ENCODE assay signal across 1 cellular context in genomic region chr5:91383027-91383955, GRCh38.
TF ChIP-seq lines count a peak whose summit lies in the region.

A gene with protein sequence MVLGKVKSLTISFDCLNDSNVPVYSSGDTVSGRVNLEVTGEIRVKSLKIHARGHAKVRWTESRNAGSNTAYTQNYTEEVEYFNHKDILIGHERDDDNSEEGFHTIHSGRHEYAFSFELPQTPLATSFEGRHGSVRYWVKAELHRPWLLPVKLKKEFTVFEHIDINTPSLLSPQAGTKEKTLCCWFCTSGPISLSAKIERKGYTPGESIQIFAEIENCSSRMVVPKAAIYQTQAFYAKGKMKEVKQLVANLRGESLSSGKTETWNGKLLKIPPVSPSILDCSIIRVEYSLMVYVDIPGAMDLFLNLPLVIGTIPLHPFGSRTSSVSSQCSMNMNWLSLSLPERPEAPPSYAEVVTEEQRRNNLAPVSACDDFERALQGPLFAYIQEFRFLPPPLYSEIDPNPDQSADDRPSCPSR (minus strand): TSS chr5:91383317. CDS start chr5:91383092, 225 bp downstream.

TF ChIP-seq in K562, 482 proteins besides CTCF, POLR2A, EP300 and RAD21 (continued from another document and continues in another):
- TF ChIP-seq, protein P1, sequence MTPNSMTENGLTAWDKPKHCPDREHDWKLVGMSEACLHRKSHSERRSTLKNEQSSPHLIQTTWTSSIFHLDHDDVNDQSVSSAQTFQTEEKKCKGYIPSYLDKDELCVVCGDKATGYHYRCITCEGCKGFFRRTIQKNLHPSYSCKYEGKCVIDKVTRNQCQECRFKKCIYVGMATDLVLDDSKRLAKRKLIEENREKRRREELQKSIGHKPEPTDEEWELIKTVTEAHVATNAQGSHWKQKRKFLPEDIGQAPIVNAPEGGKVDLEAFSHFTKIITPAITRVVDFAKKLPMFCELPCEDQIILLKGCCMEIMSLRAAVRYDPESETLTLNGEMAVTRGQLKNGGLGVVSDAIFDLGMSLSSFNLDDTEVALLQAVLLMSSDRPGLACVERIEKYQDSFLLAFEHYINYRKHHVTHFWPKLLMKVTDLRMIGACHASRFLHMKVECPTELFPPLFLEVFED (CRISPR knock-in tag; conservative IDR thresholded peaks at IDR 0.05) = peak; percentile 87; the same call in 1 of the 2 replicates
- TF ChIP-seq ZNF184 (CRISPR knock-in tag; IDR thresholded peaks at IDR 0.05) (no peak), ARNT (IDR thresholded peaks at IDR 0.05) (peak; percentile 28 to 52; a peak in 2 of 4 replicates), SRSF9 (IDR thresholded peaks at IDR 0.05; ENCODE audit: borderline replicate concordance, low read depth, low read length) (no peak), ZNF134 (CRISPR knock-in tag; conservative IDR thresholded peaks at IDR 0.05) (no peak), RCOR1 (IDR thresholded peaks at IDR 0.05; ENCODE audit: borderline replicate concordance in 1 of 2, low read depth in 2 of 2, low read length in 2 of 2) (no peak), ZNF354B (CRISPR knock-in tag; IDR thresholded peaks at IDR 0.05) (no peak), TAF7 (tag; IDR thresholded peaks at IDR 0.05) (peak; percentile 89), USF1 (CRISPR knock-in tag; IDR thresholded peaks at IDR 0.05) (no peak), ZNF830 (CRISPR knock-in tag; IDR thresholded peaks at IDR 0.05) (no peak), ZFP36 (IDR thresholded peaks at IDR 0.05; ENCODE audit: low read depth, low read length, partially characterized antibody) (no peak), ZNF263 (CRISPR knock-in tag; IDR thresholded peaks at IDR 0.05; ENCODE audit: borderline replicate concordance) (no peak), LCOR (CRISPR knock-in tag; IDR thresholded peaks at IDR 0.05) (peak; percentile 39; the same call in 1 of the 2 replicates), ZBTB7A (IDR thresholded peaks at IDR 0.05; ENCODE audit: borderline replicate concordance, control insufficient read depth, low read depth, low read length) (peak; percentile 56; the same call in 1 of the 2 replicates), ETV1 (tag; conservative IDR thresholded peaks at IDR 0.05; ENCODE audit: low read depth) (peak; percentile 29; the same call in 1 of the 2 replicates), ATF1 (CRISPR knock-in tag; IDR thresholded peaks at IDR 0.05) (no peak), ATF1 (tag; IDR thresholded peaks at IDR 0.05) (peak; percentile 83), PBX2 (CRISPR knock-in tag; IDR thresholded peaks at IDR 0.05; ENCODE audit: low read depth) (no peak), PBX2 (tag; conservative IDR thresholded peaks at IDR 0.05; ENCODE audit: low read depth) (0 out of 2 replicates have a peak, but pooled peaks have one; percentile 16), POLR2AphosphoS5 (IDR thresholded peaks at IDR 0.05; ENCODE audit: control insufficient read depth, insufficient read depth, low read depth, low read length) (peak; percentile 98), ZNF133 (CRISPR knock-in tag; IDR thresholded peaks at IDR 0.05) (peak; percentile 56; the same call in 1 of the 2 replicates), HIVEP1 (CRISPR knock-in tag; IDR thresholded peaks at IDR 0.05) (no peak), ESRRB (CRISPR knock-in tag; IDR thresholded peaks at IDR 0.05; ENCODE audit: borderline replicate concordance) (no peak), NR3C1 (CRISPR knock-in tag; IDR thresholded peaks at IDR 0.05) (no peak), TEAD4 (IDR thresholded peaks at IDR 0.05; ENCODE audit: low read length) (peak; percentile 34), TEAD4 (CRISPR knock-in tag; IDR thresholded peaks at IDR 0.05; ENCODE audit: borderline replicate concordance) (no peak), TEAD1 (CRISPR knock-in tag; IDR thresholded peaks at IDR 0.05) (peak; percentile 40 to 43; a peak in 2 of 4 replicates), ZNF436 (CRISPR knock-in tag; IDR thresholded peaks at IDR 0.05) (no peak), ZNF583 (CRISPR knock-in tag; IDR thresholded peaks at IDR 0.05) (peak; percentile 30; the same call in 1 of the 2 replicates), KDM2B (CRISPR knock-in tag; IDR thresholded peaks at IDR 0.05) (0 out of 2 replicates have a peak, but pooled peaks have one; percentile 31), ZKSCAN3 (CRISPR knock-in tag; IDR thresholded peaks at IDR 0.05) (no peak), ZNF12 (CRISPR knock-in tag; IDR thresholded peaks at IDR 0.05) (0 out of 2 replicates have a peak, but pooled peaks have one; percentile 49), ILK (tag; IDR thresholded peaks at IDR 0.05; ENCODE audit: borderline replicate concordance, low read depth) (no peak), FIP1L1 (IDR thresholded peaks at IDR 0.05; ENCODE audit: low read depth, low read length, poor library complexity, severe bottlenecking) (peak; percentile 66), BRF1 (IDR thresholded peaks at IDR 0.05; ENCODE audit: borderline replicate concordance, extremely low read depth, insufficient read length) (no peak), E2F3 (CRISPR knock-in tag; IDR thresholded peaks at IDR 0.05) (0 out of 2 replicates have a peak, but pooled peaks have one; percentile 26), ETV5 (CRISPR knock-in tag; IDR thresholded peaks at IDR 0.05; ENCODE audit: low read depth) (no peak), TAF9B (IDR thresholded peaks at IDR 0.05; ENCODE audit: partially characterized antibody) (peak; percentile 77), NR2C2 (CRISPR knock-in tag; IDR thresholded peaks at IDR 0.05) (no peak), NR2C2 (tag; IDR thresholded peaks at IDR 0.05) (peak; percentile 93), NRF1 (conservative IDR thresholded peaks at IDR 0.05 in 1 of 2, IDR thresholded peaks at IDR 0.05 in 1 of 2) (peak; percentile 98), ZEB2 (IDR thresholded peaks at IDR 0.05) (no peak), CEBPG (CRISPR knock-in tag; IDR thresholded peaks at IDR 0.05) (0 out of 2 replicates have a peak, but pooled peaks have one; percentile 21), CEBPG (tag; conservative IDR thresholded peaks at IDR 0.05 in 1 of 2, IDR thresholded peaks at IDR 0.05 in 1 of 2) (peak; percentile 29 to 87; a peak in 2 of 4 replicates), ATF2 (CRISPR knock-in tag; IDR thresholded peaks at IDR 0.05) (no peak), CREB3 (tag; conservative IDR thresholded peaks at IDR 0.05; ENCODE audit: low read depth) (0 out of 2 replicates have a peak, but pooled peaks have one; percentile 67), ETV6 (IDR thresholded peaks at IDR 0.05; ENCODE audit: borderline replicate concordance in 1 of 2, low read depth in 2 of 2, low read length in 1 of 2) (no peak), ETV6 (CRISPR knock-in tag; IDR thresholded peaks at IDR 0.05; ENCODE audit: borderline replicate concordance) (no peak), ZFP1 (CRISPR knock-in tag; IDR thresholded peaks at IDR 0.05) (0 out of 2 replicates have a peak, but pooled peaks have one; percentile 8), ZNF778 (CRISPR knock-in tag; IDR thresholded peaks at IDR 0.05) (no peak), CBFB (CRISPR knock-in tag; IDR thresholded peaks at IDR 0.05) (no peak), IRF9 (tag; IDR thresholded peaks at IDR 0.05) (no peak)
- TF ChIP-seq, protein P2, sequence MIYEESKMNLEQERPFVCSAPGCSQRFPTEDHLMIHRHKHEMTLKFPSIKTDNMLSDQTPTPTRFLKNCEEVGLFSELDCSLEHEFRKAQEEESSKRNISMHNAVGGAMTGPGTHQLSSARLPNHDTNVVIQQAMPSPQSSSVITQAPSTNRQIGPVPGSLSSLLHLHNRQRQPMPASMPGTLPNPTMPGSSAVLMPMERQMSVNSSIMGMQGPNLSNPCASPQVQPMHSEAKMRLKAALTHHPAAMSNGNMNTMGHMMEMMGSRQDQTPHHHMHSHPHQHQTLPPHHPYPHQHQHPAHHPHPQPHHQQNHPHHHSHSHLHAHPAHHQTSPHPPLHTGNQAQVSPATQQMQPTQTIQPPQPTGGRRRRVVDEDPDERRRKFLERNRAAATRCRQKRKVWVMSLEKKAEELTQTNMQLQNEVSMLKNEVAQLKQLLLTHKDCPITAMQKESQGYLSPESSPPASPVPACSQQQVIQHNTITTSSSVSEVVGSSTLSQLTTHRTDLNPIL (CRISPR knock-in tag; IDR thresholded peaks at IDR 0.05) = no peak
- TF ChIP-seq, protein P3, sequence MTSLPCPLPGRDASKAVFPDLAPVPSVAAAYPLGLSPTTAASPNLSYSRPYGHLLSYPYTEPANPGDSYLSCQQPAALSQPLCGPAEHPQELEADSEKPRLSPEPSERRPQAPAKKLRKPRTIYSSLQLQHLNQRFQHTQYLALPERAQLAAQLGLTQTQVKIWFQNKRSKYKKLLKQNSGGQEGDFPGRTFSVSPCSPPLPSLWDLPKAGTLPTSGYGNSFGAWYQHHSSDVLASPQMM (CRISPR knock-in tag; IDR thresholded peaks at IDR 0.05) = no peak
- TF ChIP-seq, protein P4, sequence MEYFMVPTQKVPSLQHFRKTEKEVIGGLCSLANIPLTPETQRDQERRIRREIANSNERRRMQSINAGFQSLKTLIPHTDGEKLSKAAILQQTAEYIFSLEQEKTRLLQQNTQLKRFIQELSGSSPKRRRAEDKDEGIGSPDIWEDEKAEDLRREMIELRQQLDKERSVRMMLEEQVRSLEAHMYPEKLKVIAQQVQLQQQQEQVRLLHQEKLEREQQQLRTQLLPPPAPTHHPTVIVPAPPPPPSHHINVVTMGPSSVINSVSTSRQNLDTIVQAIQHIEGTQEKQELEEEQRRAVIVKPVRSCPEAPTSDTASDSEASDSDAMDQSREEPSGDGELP (CRISPR knock-in tag; IDR thresholded peaks at IDR 0.05; ENCODE audit: borderline replicate concordance) = peak; percentile 71; the same call in 1 of the 2 replicates
- TF ChIP-seq, protein P5, sequence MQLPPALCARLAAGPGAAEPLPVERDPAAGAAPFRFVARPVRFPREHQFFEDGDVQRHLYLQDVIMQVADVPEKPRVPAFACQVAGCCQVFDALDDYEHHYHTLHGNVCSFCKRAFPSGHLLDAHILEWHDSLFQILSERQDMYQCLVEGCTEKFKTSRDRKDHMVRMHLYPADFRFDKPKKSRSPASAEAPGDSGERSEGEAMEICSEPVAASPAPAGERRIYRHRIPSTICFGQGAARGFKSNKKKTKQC (CRISPR knock-in tag; IDR thresholded peaks at IDR 0.05) = peak; percentile 70; the same call in 1 of the 2 replicates
- TF ChIP-seq, protein P6, sequence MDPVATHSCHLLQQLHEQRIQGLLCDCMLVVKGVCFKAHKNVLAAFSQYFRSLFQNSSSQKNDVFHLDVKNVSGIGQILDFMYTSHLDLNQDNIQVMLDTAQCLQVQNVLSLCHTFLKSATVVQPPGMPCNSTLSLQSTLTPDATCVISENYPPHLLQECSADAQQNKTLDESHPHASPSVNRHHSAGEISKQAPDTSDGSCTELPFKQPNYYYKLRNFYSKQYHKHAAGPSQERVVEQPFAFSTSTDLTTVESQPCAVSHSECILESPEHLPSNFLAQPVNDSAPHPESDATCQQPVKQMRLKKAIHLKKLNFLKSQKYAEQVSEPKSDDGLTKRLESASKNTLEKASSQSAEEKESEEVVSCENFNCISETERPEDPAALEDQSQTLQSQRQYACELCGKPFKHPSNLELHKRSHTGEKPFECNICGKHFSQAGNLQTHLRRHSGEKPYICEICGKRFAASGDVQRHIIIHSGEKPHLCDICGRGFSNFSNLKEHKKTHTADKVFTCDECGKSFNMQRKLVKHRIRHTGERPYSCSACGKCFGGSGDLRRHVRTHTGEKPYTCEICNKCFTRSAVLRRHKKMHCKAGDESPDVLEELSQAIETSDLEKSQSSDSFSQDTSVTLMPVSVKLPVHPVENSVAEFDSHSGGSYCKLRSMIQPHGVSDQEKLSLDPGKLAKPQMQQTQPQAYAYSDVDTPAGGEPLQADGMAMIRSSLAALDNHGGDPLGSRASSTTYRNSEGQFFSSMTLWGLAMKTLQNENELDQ (CRISPR knock-in tag; IDR thresholded peaks at IDR 0.05; ENCODE audit: borderline replicate concordance) = no peak
